Comparison of ENCODE assay signal across 28 cellular contexts in the genomic region with DNA sequence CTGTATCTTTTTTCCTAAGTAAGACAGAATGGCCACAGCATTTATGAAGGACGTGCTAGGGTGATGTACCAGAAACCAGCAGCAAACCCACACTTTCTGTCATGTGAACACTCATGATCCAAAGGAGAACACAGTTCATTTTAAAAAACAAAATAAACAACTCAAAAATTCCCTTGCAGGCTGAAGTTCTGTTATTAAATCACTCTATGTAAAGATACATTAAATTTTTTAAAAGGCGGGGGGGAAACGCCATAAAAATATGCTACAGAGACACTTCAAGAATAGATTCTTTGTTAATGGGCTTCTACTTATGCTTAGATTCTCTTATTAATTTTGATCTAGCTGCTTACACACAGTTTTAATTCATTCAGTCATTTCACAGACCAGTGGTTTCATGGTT.
"Had no signal": no experiment of that assay in that cellular context is flagged by ENCODE, and none has a peak within 500 bp of the region (broad histone marks: within the 10 kb centered on the region; RNA-seq: fewer than 3 reads in every experiment).

No MANE protein-coding gene starts in this region.

- H3K36me3 ChIP-seq: neutrophil, ovary, right lobe of liver, sigmoid colon, stomach, tibial artery, transverse colon, vagina had no signal

- ATAC-seq: naive thymus-derived CD8-positive, alpha-beta T cell; natural killer cell treated with Interleukin-12 subunit alpha and Interleukin-12 subunit beta and Interleukin-15 and Interleukin-18, amount 100 ng/mL, for 72 hours; psoas muscle; right cardiac atrium; right lobe of liver; stimulated activated effector memory CD8-positive, alpha-beta T cell treated with anti-CD3 and anti-CD28 coated beads, Interleukin-12 subunit alpha, Interleukin-12 subunit beta, amount 100 ng/mL, for 72 hours; stimulated activated naive B cell treated with anti-CD40 and anti-IgM and Interleukin-4, amounts not matched to agents 10 μg/mL and 1 μg/mL and 100 μg/mL, for 72 hours had no signal

- H3K79me2 ChIP-seq: parathyroid adenoma had no signal

- H3K9me3 ChIP-seq: neutrophil, ovary, psoas muscle, right lobe of liver, sigmoid colon, stomach, testis, tibial artery, transverse colon, vagina had no signal

- H2AFZ ChIP-seq: parathyroid adenoma had no signal

- H3K4me3 ChIP-seq: ovary, psoas muscle, right lobe of liver, sigmoid colon, stomach, testis, tibial artery, transverse colon, vagina had no signal

- H3K4me1 ChIP-seq: parathyroid adenoma, right lobe of liver, sigmoid colon, stomach, testis, transverse colon, vagina had no signal

- H3K27me3 ChIP-seq: neutrophil, ovary, right lobe of liver, sigmoid colon, stomach, testis, tibial artery, transverse colon, vagina had no signal

- H3K4me1 Mint-ChIP-seq: neural crest cell; stimulated activated naive B cell treated with anti-CD40 and anti-IgM and Interleukin-4, amounts not matched to agents 10 μg/mL and 1 μg/mL and 100 μg/mL, for 72 hours had no signal

- H3K27ac Mint-ChIP-seq: natural killer cell treated with Interleukin-12 subunit alpha and Interleukin-12 subunit beta and Interleukin-15 and Interleukin-18, amount 100 ng/mL, for 72 hours; nephron progenitor cell; progenitor cell of endocrine pancreas; stimulated activated effector memory CD8-positive, alpha-beta T cell treated with anti-CD3 and anti-CD28 coated beads, Interleukin-12 subunit alpha, Interleukin-12 subunit beta, amount 100 ng/mL, for 72 hours; stimulated activated naive B cell treated with anti-CD40 and anti-IgM and Interleukin-4, amounts not matched to agents 10 μg/mL and 1 μg/mL and 100 μg/mL, for 72 hours; stimulated activated naive CD8-positive, alpha-beta T cell treated with anti-CD3 and anti-CD28 coated beads, Interleukin-15, Interleukin-2, amounts not matched to agents 100 ng/mL and 50 ng/mL, for 24 hours; type B pancreatic cell had no signal

- DNase-seq: naive thymus-derived CD8-positive, alpha-beta T cell; nephron progenitor cell; nucleus accumbens; ovary; posterior cingulate gyrus; psoas muscle; right cardiac atrium; right lobe of liver; sigmoid colon; stimulated activated CD4-positive, alpha-beta T cell treated with anti-CD3 and anti-CD28 coated beads, Interleukin-15, amount 100 ng/mL, for 24 hours; stimulated activated CD4-positive, alpha-beta T cell treated with anti-CD3 and anti-CD28 coated beads, Interleukin-2, amount 100 ng/mL, for 24 hours; stimulated activated CD4-positive, alpha-beta T cell treated with anti-CD3 and anti-CD28 coated beads, Interleukin-2, amount 100 ng/mL, for 48 hours; stimulated activated CD4-positive, alpha-beta T cell treated with anti-CD3 and anti-CD28 coated beads, Interleukin-4, amount 100 ng/mL, for 24 hours; stimulated activated naive B cell treated with anti-CD40 and anti-IgM and Interleukin-4, amounts not matched to agents 10 μg/mL and 1 μg/mL and 100 μg/mL, for 72 hours; stimulated activated naive CD4-positive, alpha-beta T cell treated with Interleukin-2 at 50 U/mL for 16 hours; stomach; testis; tibial artery; transverse colon had no signal

- H3K4me3 Mint-ChIP-seq: naive thymus-derived CD8-positive, alpha-beta T cell; natural killer cell treated with Interleukin-12 subunit alpha and Interleukin-12 subunit beta and Interleukin-15 and Interleukin-18, amount 100 ng/mL, for 72 hours; nephron progenitor cell; neural crest cell; stimulated activated effector memory CD8-positive, alpha-beta T cell treated with anti-CD3 and anti-CD28 coated beads, Interleukin-12 subunit alpha, Interleukin-12 subunit beta, amount 100 ng/mL, for 72 hours; stimulated activated naive B cell treated with anti-CD40 and anti-IgM and Interleukin-4, amounts not matched to agents 10 μg/mL and 1 μg/mL and 100 μg/mL, for 72 hours; stimulated activated naive CD8-positive, alpha-beta T cell treated with anti-CD3 and anti-CD28 coated beads, Interleukin-15, Interleukin-2, amounts not matched to agents 100 ng/mL and 50 ng/mL, for 24 hours; type B pancreatic cell had no signal

- H3K27ac ChIP-seq: neutrophil, ovary, parathyroid adenoma, psoas muscle, right lobe of liver, sigmoid colon, stomach, testis, tibial artery, transverse colon, vagina had no signal

- H3K36me3 Mint-ChIP-seq: natural killer cell treated with Interleukin-12 subunit alpha and Interleukin-12 subunit beta and Interleukin-15 and Interleukin-18, amount 100 ng/mL, for 72 hours; stimulated activated effector memory CD8-positive, alpha-beta T cell treated with anti-CD3 and anti-CD28 coated beads, Interleukin-12 subunit alpha, Interleukin-12 subunit beta, amount 100 ng/mL, for 72 hours; stimulated activated naive B cell treated with anti-CD40 and anti-IgM and Interleukin-4, amounts not matched to agents 10 μg/mL and 1 μg/mL and 100 μg/mL, for 72 hours; type B pancreatic cell had no signal

- H3K27me3 Mint-ChIP-seq: naive thymus-derived CD8-positive, alpha-beta T cell; natural killer cell treated with Interleukin-12 subunit alpha and Interleukin-12 subunit beta and Interleukin-15 and Interleukin-18, amount 100 ng/mL, for 72 hours; progenitor cell of endocrine pancreas; stimulated activated naive B cell treated with anti-CD40 and anti-IgM and Interleukin-4, amounts not matched to agents 10 μg/mL and 1 μg/mL and 100 μg/mL, for 72 hours; stimulated activated naive CD8-positive, alpha-beta T cell treated with anti-CD3 and anti-CD28 coated beads, Interleukin-15, Interleukin-2, amounts not matched to agents 100 ng/mL and 50 ng/mL, for 24 hours; type B pancreatic cell had no signal
